ENCODE assay signal across 25 cellular contexts in the genomic region with DNA sequence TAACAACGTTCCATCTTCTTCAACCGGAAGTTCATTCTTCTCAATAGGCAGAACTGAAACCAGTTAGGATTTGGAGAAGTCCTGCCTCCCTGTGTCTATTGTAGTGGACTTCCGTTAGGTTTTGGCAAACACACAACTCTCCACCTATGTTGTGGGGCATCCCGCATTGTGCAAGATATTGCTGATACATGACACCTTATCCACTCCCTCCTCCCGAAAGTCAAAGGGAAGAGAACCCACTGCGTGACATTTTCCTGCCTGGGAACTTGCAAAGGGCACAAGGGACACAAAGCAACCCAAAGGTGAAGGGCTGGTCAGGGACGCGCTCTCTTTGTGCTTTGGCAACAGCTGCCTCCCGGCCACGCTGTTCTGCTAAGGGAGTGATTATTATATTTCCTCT.
"Had no signal": no experiment of that assay in that cellular context is flagged by ENCODE, and none has a peak within 500 bp of the region (broad histone marks: within the 10 kb centered on the region; RNA-seq: fewer than 3 reads in every experiment).

No MANE protein-coding gene starts in this region.

- H3K4me3 Mint-ChIP-seq: activated naive CD8-positive, alpha-beta T cell; activated T-cell treated with anti-CD3 and anti-CD28 coated beads, Interleukin-2, amount 50 U/mL, for 24 hours; activated T-helper 17 cell treated with anti-CD3 and anti-CD28 coated beads, Interleukin-2, amount 50 U/mL, for 72 hours; central memory CD8-positive, alpha-beta T cell; effector memory CD8-positive, alpha-beta T cell; nephron progenitor cell; stimulated activated naive B cell treated with anti-CD40 and anti-IgM and Interleukin-4, amounts not matched to agents 10 μg/mL and 1 μg/mL and 100 μg/mL, for 72 hours; WTC11 had no signal

- H3K36me3 ChIP-seq: adrenal gland, ascending aorta, brain microvascular endothelial cell, transverse colon had no signal

- H3K27ac ChIP-seq: adrenal gland, ascending aorta, brain microvascular endothelial cell, dorsolateral prefrontal cortex, hepatocyte, transverse colon had no signal

- H3K36me3 Mint-ChIP-seq: activated naive CD8-positive, alpha-beta T cell; stimulated activated naive B cell treated with anti-CD40 and anti-IgM and Interleukin-4, amounts not matched to agents 10 μg/mL and 1 μg/mL and 100 μg/mL, for 72 hours; WTC11 had no signal

- DNase-seq: activated CD4-positive, alpha-beta T cell treated with anti-CD3 and anti-CD28 coated beads, Interleukin-2, amount 50 U/mL, for 4 hours; activated CD8-positive, alpha-beta memory T cell treated with anti-CD3 and anti-CD28 coated beads for 24 hours; activated CD8-positive, alpha-beta memory T cell treated with anti-CD3 and anti-CD28 coated beads, Interleukin-2, amount 50 U/mL, for 4 hours; activated T-cell treated with anti-CD3 and anti-CD28 coated beads, Interleukin-2, amount 50 U/mL, for 24 hours; brain microvascular endothelial cell; dorsolateral prefrontal cortex; effector memory CD8-positive, alpha-beta T cell; foreskin melanocyte; mesendoderm; mucosa of descending colon; nephron progenitor cell; nucleus accumbens; posterior cingulate gyrus; stimulated activated CD4-positive, alpha-beta T cell treated with anti-CD3 and anti-CD28 coated beads, Interleukin-2, amount 100 ng/mL, for 48 hours; stimulated activated CD8-positive, alpha-beta memory T cell treated with anti-CD3 and anti-CD28 coated beads, Interleukin-4, amount 100 ng/mL, for 48 hours; stimulated activated naive B cell treated with anti-CD40 and anti-IgM and Interleukin-4, amounts not matched to agents 10 μg/mL and 1 μg/mL and 100 μg/mL, for 72 hours; transverse colon had no signal

- H3K4me1 ChIP-seq: adrenal gland, ascending aorta, transverse colon had no signal

- ATAC-seq: activated T-helper 17 cell treated with anti-CD3 and anti-CD28 coated beads, Interleukin-2, amount 50 U/mL, for 72 hours; effector memory CD8-positive, alpha-beta T cell; esophagus mucosa; mucosa of descending colon; stimulated activated naive B cell treated with anti-CD40 and anti-IgM and Interleukin-4, amounts not matched to agents 10 μg/mL and 1 μg/mL and 100 μg/mL, for 72 hours; WTC11 had no signal

- H3K27me3 ChIP-seq: adrenal gland, ascending aorta, brain microvascular endothelial cell, hepatocyte, transverse colon had no signal

- H3K4me3 ChIP-seq: adrenal gland, ascending aorta, dorsolateral prefrontal cortex, hepatocyte, mucosa of descending colon, transverse colon had no signal

- H3K4me1 Mint-ChIP-seq: activated T-helper 17 cell treated with anti-CD3 and anti-CD28 coated beads, Interleukin-2, amount 50 U/mL, for 72 hours; central memory CD8-positive, alpha-beta T cell; stimulated activated naive B cell treated with anti-CD40 and anti-IgM and Interleukin-4, amounts not matched to agents 10 μg/mL and 1 μg/mL and 100 μg/mL, for 72 hours had no signal

- H3K9me3 ChIP-seq: adrenal gland, ascending aorta, mucosa of descending colon, transverse colon had no signal

- H3K27ac Mint-ChIP-seq: activated naive CD8-positive, alpha-beta T cell; activated T-cell treated with anti-CD3 and anti-CD28 coated beads, Interleukin-2, amount 50 U/mL, for 24 hours; activated T-helper 17 cell treated with anti-CD3 and anti-CD28 coated beads, Interleukin-2, amount 50 U/mL, for 72 hours; effector memory CD8-positive, alpha-beta T cell; nephron progenitor cell; stimulated activated naive B cell treated with anti-CD40 and anti-IgM and Interleukin-4, amounts not matched to agents 10 μg/mL and 1 μg/mL and 100 μg/mL, for 72 hours had no signal

- H3K9me3 Mint-ChIP-seq: activated T-cell treated with anti-CD3 and anti-CD28 coated beads, Interleukin-2, amount 50 U/mL, for 24 hours; activated T-helper 17 cell treated with anti-CD3 and anti-CD28 coated beads, Interleukin-2, amount 50 U/mL, for 72 hours; central memory CD8-positive, alpha-beta T cell; nephron progenitor cell; stimulated activated naive B cell treated with anti-CD40 and anti-IgM and Interleukin-4, amounts not matched to agents 10 μg/mL and 1 μg/mL and 100 μg/mL, for 72 hours had no signal
